In genomic region chr17:40112718-40113109, GRCh38 we compare ENCODE assay signal across 8 cellular contexts. TPM values are rescaled to one million over a fixed set of nuclear protein-coding genes. Genes with fewer than 3 reads are reported as not detected.
A peak's percentile ranks its signal among the peaks of the same experiment; 100 is the strongest.
DNase-seq lines count a peak whose midpoint lies in the region; ATAC-seq, FAIRE-seq and TF ChIP-seq lines count a peak whose summit lies in the region.

No MANE protein-coding gene starts in this region.

- no peak overlapping the region for H3K4ac ChIP-seq in H1 (replicated peaks; ENCODE audit: insufficient read length, low read depth, low read length)

- no peak overlapping the region for H3K9ac ChIP-seq in H1 (replicated peaks in 1 of 4; ENCODE audit: extremely low read depth in 1 of 4, low read depth in 3 of 4, low read length in 3 of 4)

- TF ChIP-seq RAD21 in H1 (IDR thresholded peaks at IDR 0.05 in 1 of 2, conservative IDR thresholded peaks at IDR 0.05 in 1 of 2; ENCODE audit: low read depth in 2 of 2, low read length in 2 of 2) = no peak

- H3K4me3 ChIP-seq in AG04450 (ENCODE audit: low read depth, low read length) (no peak overlapping the region), H1 (ENCODE audit: extremely low read depth in 1 of 4, insufficient read depth in 2 of 4, low read depth in 3 of 4, low read length in 4 of 4) (no peak overlapping the region)

- peak overlapping the region; percentile 95 to 96 (median 95) for H3K27ac Mint-ChIP-seq in nephron

- no peak overlapping the region for H2AFZ ChIP-seq in H1 (ENCODE audit: low read length)

- TF ChIP-seq CTCF in AG04450 (IDR thresholded peaks at IDR 0.05; ENCODE audit: low read depth, low read length) = no peak
- TF ChIP-seq CTCF in H1 (IDR thresholded peaks at IDR 0.05; ENCODE audit: control extremely low read depth in 1 of 3, insufficient read depth in 1 of 3, low read depth in 1 of 3, low read length in 3 of 3) = no peak
- TF ChIP-seq CTCF in nephron (IDR thresholded peaks at IDR 0.05; ENCODE audit: unreplicated experiment in 3 of 3) = no peak

- DNase-seq in AG04450 (ENCODE audit: low read depth, low spot score) (no peak), NCI-H446 treated with DMSO at 0.1 percent for 48 hours (lab: John Stamatoyannopoulos, UW) (peak; percentile 68), H1 (ENCODE audit: low read depth in 1 of 2, low spot score in 2 of 2) (no peak), GM19238 (ENCODE audit: insufficient read length, low spot score) (no peak), NCI-H1048 (lab: John Stamatoyannopoulos, UW) (no peak)

- no peak for TF ChIP-seq EP300 in H1 (IDR thresholded peaks at IDR 0.05; ENCODE audit: borderline replicate concordance in 1 of 2, low read depth in 2 of 2, low read length in 2 of 2)

- H2AK5ac ChIP-seq in H1 (ENCODE audit: low read depth, low read length) = no peak overlapping the region

- no peak for ATAC-seq in HG03571 (IDR thresholded peaks at IDR 0.05; ENCODE audit: unreplicated experiment)
- no peak for ATAC-seq in HG02642 (IDR thresholded peaks at IDR 0.05; ENCODE audit: poor library complexity, unreplicated experiment)

- H3K27ac ChIP-seq in AG04450 (ENCODE audit: low read depth, low read length) (peak overlapping the region; percentile 54), H1 (ENCODE audit: low read depth, low read length) (no peak overlapping the region)

- H4K20me1 ChIP-seq in H1 (replicated peaks in 1 of 2; ENCODE audit: control insufficient read depth in 1 of 2, insufficient read depth in 2 of 2, low read length in 2 of 2) = no peaks in the 10 kb centered on the region

- no peaks in the 10 kb centered on the region for H3K79me2 ChIP-seq in H1 (ENCODE audit: control insufficient read depth in 1 of 2, insufficient read depth in 2 of 2, low read length in 2 of 2)

- FAIRE-seq in H1 (lab: Jason Lieb, UNC) = no peak

- no peak overlapping the region for H3K14ac ChIP-seq in H1 (ENCODE audit: insufficient read length)

- no peak overlapping the region for H2BK20ac ChIP-seq in H1 (ENCODE audit: low read length)

- no peak overlapping the region for H3K23ac ChIP-seq in H1 (ENCODE audit: insufficient read length)

- no peaks in the 10 kb centered on the region for H3K36me3 ChIP-seq in H1 (ENCODE audit: control insufficient read depth in 2 of 4, insufficient read depth in 4 of 4, low read length in 3 of 4)

- no peaks in the 10 kb centered on the region for H3K9me3 ChIP-seq in AG04450 (ENCODE audit: control insufficient read depth, insufficient read depth, low read length)
- H3K9me3 ChIP-seq in H1 (ENCODE audit: insufficient read depth in 2 of 2, low read depth in 1 of 2, low read length in 1 of 2) = no peaks in the 10 kb centered on the region

- TF ChIP-seq POLR2A in H1 (IDR thresholded peaks at IDR 0.05; ENCODE audit: control extremely low read depth in 1 of 2, low read depth in 2 of 2, low read length in 2 of 2) = no peak

- H2BK5ac ChIP-seq in H1 (ENCODE audit: low read depth, low read length) = peak overlapping the region; percentile 4; the same call in 1 of the 2 replicates

- peak overlapping the region; percentile 83 for H2BK12ac ChIP-seq in H1 (ENCODE audit: low read depth, low read length)

- POLR2A ChIA-PET in AG04450 (lab: Yijun Ruan, JAX) (interaction anchor here (0.5 to 5.4 kb wide), 14 partner anchors 10 to 374 kb away, joined by 3 to 66 read pairs (median 6); partner anchors contain the start of genes CASC3, MSL1, NR1D1 and PSMD3), H1 (lab: Charles Lee; ENCODE audit: partially characterized antibody) (interaction anchor here (0.8 to 16.7 kb wide), 21 partner anchors 11 to 424 kb away, joined by 3 to 399 read pairs (median 5); partner anchors contain the start of genes CASC3, CSF3, MED24 and MSL1)

- 87% methylated on average over 4 of the region's 4 CpGs; no CpG with 5 or more reads in 1 of the 2 experiments for WGBS in H1 (ENCODE audit: extremely low coverage in 1 of 2, insufficient coverage in 1 of 2, insufficient read length in 1 of 2, insufficient replicate concordance in 2 of 2, low coverage in 1 of 2, low lambda C conversion rate in 2 of 2, missing lambda C conversion rate in 1 of 2), 2 experiments

- no peak overlapping the region for H2BK120ac ChIP-seq in H1 (replicated peaks; ENCODE audit: low read depth, low read length)

- H3K23me2 ChIP-seq in H1 (ENCODE audit: low read depth, low read length) = no peaks in the 10 kb centered on the region

- peaks cover 81% of the 10 kb centered on the region for H3K4me1 Mint-ChIP-seq in nephron

- H3K4me2 ChIP-seq in H1 (ENCODE audit: insufficient read depth in 1 of 2, low read depth in 2 of 2, low read length in 2 of 2) = peak overlapping the region in 1 of 2 experiments; percentile 32; a peak in 2 of 4 replicates

- no peaks in the 10 kb centered on the region for H3K79me1 ChIP-seq in H1 (ENCODE audit: low read depth, low read length)

- H4K8ac ChIP-seq in H1 (ENCODE audit: extremely low read depth, insufficient read depth, low read length) = no peak overlapping the region

- CTCF ChIA-PET in AG04450 (lab: Charles Lee) = interaction anchor here (0.6 to 4.9 kb wide), 32 partner anchors 10 to 233 kb away, joined by 3 to 83 read pairs (median 8); partner anchors contain the start of genes CASC3, CSF3, MED24 and MSL1
- CTCF ChIA-PET in H1 (lab: Charles Lee; ENCODE audit: partially characterized antibody) = interaction anchor here (0.9 to 8.9 kb wide), 33 partner anchors 7 to 1084 kb away, joined by 3 to 135 read pairs (median 10); partner anchors contain the start of genes CASC3, CSF3, MED24 and MSL1

- H3K9me3 Mint-ChIP-seq in nephron = no peaks in the 10 kb centered on the region

- no peaks in the 10 kb centered on the region for H3K36me3 Mint-ChIP-seq in nephron (ENCODE audit: low read depth)

- H3K4me3 Mint-ChIP-seq in nephron = peak overlapping the region; percentile 57 to 77 (median 77)

- peak overlapping the region; percentile 84 for H4K91ac ChIP-seq in H1 (replicated peaks; ENCODE audit: insufficient read length, low read length)

- no peak overlapping the region for H2BK15ac ChIP-seq in H1 (ENCODE audit: low read length)

- no peak overlapping the region for H4K5ac ChIP-seq in H1 (ENCODE audit: insufficient read length, low read depth, low read length)

- H3K27me3 ChIP-seq in AG04450 (ENCODE audit: control insufficient read depth, insufficient read depth, low read length) (no peaks in the 10 kb centered on the region), H1 (replicated peaks in 1 of 4; ENCODE audit: control insufficient read depth in 3 of 4, extremely low read depth in 1 of 4, insufficient read depth in 3 of 4, low read length in 3 of 4) (peaks cover 0 to 4% (median 3%) of the 10 kb centered on the region in 4 experiments; a peak in 5 of 7 replicates)

- H3K4me1 ChIP-seq in H1 (replicated peaks in 1 of 4; ENCODE audit: control insufficient read depth in 3 of 4, insufficient read depth in 4 of 4, low read length in 3 of 4) = peaks cover 29 to 37% (median 32%) of the 10 kb centered on the region in 4 experiments

- no peaks in the 10 kb centered on the region for H3K27me3 Mint-ChIP-seq in nephron (ENCODE audit: low read depth)

- H3K56ac ChIP-seq in H1 (replicated peaks; ENCODE audit: insufficient read length, low read depth, low read length) = no peak overlapping the region

- H3K18ac ChIP-seq in H1 (ENCODE audit: extremely low read depth, low read length) = no peak overlapping the region

RNA-seq across cellular contexts. Expression of gene MSL1, which starts 9.1 kb away (rescaled TPM):
- polyA plus RNA-seq in AG04450 (2011; rRNA removed) = 69.8 and 92.2 TPM in 2 replicates
- polyA minus RNA-seq in AG04450 (2011; rRNA and poly(A)+ RNA removed) = 37.4 and 53.7 TPM in 2 replicates
- 66.5 and 69.2 TPM in 2 replicates for total RNA-seq in H1 (2021; fragmentation: NEBNext Ultra II Directional; extraction: Animal tissue kit (Norgen Biotek cat#: 25700))
- polyA plus RNA-seq in H1 (2011; rRNA removed) = 18.2 and 24.1 TPM in 2 replicates
- 39.2 TPM for polyA plus RNA-seq in H1 (2011; cell fraction: cytosol; rRNA removed)
- 50.9 TPM for polyA plus RNA-seq in H1 (2011; cell fraction: nucleus; rRNA removed)
- 47.3 to 75.1 TPM (median 51.3 TPM) in 4 replicates for polyA plus RNA-seq in H1 (2012, experiment 1 of 2)
- 24.4 TPM for polyA plus RNA-seq in H1 (2012, experiment 2 of 2)
- polyA plus RNA-seq in H1 (2013, experiment 1 of 2) = 59.8 TPM
- polyA plus RNA-seq in H1 (2013, experiment 2 of 2) = 53.4 TPM
- polyA minus RNA-seq in H1 (2011; rRNA and poly(A)+ RNA removed) = 35.9 and 42.1 TPM in 2 replicates
- polyA minus RNA-seq in H1 (2011; cell fraction: cytosol; rRNA and poly(A)+ RNA removed) = 35.1 TPM
- 36.6 TPM for polyA minus RNA-seq in H1 (2011; cell fraction: nucleus; rRNA and poly(A)+ RNA removed)

RNA-seq across cellular contexts. Expression of gene NR1D1, which starts 12.3 kb away (rescaled TPM):
- polyA plus RNA-seq in AG04450 (2011; rRNA removed) (0.62 and 1.0 TPM in 2 replicates), H1 (2011; rRNA removed) (1.5 and 3.4 TPM in 2 replicates)
- 2.0 and 3.1 TPM in 2 replicates for polyA minus RNA-seq in AG04450 (2011; rRNA and poly(A)+ RNA removed)
- 4.3 and 4.6 TPM in 2 replicates for total RNA-seq in H1 (2021; fragmentation: NEBNext Ultra II Directional; extraction: Animal tissue kit (Norgen Biotek cat#: 25700))
- 0.79 TPM for polyA plus RNA-seq in H1 (2011; cell fraction: cytosol; rRNA removed)
- 4.7 TPM for polyA plus RNA-seq in H1 (2011; cell fraction: nucleus; rRNA removed)
- polyA plus RNA-seq in H1 (2012, experiment 1 of 2) = 5.4 to 7.1 TPM (median 6.1 TPM) in 4 replicates
- polyA plus RNA-seq in H1 (2012, experiment 2 of 2) = 6.5 TPM
- polyA plus RNA-seq in H1 (2013, experiment 1 of 2) = 3.1 TPM
- polyA plus RNA-seq in H1 (2013, experiment 2 of 2) = 3.0 TPM
- 1.4 and 2.9 TPM in 2 replicates for polyA minus RNA-seq in H1 (2011; rRNA and poly(A)+ RNA removed)
- polyA minus RNA-seq in H1 (2011; cell fraction: cytosol; rRNA and poly(A)+ RNA removed) = 2.5 TPM
- polyA minus RNA-seq in H1 (2011; cell fraction: nucleus; rRNA and poly(A)+ RNA removed) = 2.7 TPM

RNA-seq across cellular contexts. Expression of gene CASC3, which starts 27.6 kb away (rescaled TPM):
- polyA plus RNA-seq in AG04450 (2011; rRNA removed) (40.1 and 46.9 TPM in 2 replicates), H1 (2011; rRNA removed) (80.2 and 85.7 TPM in 2 replicates)
- 28.2 and 30.8 TPM in 2 replicates for polyA minus RNA-seq in AG04450 (2011; rRNA and poly(A)+ RNA removed)
- 114 and 116 TPM in 2 replicates for total RNA-seq in H1 (2021; fragmentation: NEBNext Ultra II Directional; extraction: Animal tissue kit (Norgen Biotek cat#: 25700))
- polyA plus RNA-seq in H1 (2011; cell fraction: cytosol; rRNA removed) = 63.6 TPM
- 136 TPM for polyA plus RNA-seq in H1 (2011; cell fraction: nucleus; rRNA removed)
- 79.5 to 94.5 TPM (median 87.8 TPM) in 4 replicates for polyA plus RNA-seq in H1 (2012, experiment 1 of 2)
- 49.9 TPM for polyA plus RNA-seq in H1 (2012, experiment 2 of 2)
- 60.2 TPM for polyA plus RNA-seq in H1 (2013, experiment 1 of 2)
- 58.7 TPM for polyA plus RNA-seq in H1 (2013, experiment 2 of 2)
- 76.1 and 78.3 TPM in 2 replicates for polyA minus RNA-seq in H1 (2011; rRNA and poly(A)+ RNA removed)
- polyA minus RNA-seq in H1 (2011; cell fraction: cytosol; rRNA and poly(A)+ RNA removed) = 36.5 TPM
- 81.4 TPM for polyA minus RNA-seq in H1 (2011; cell fraction: nucleus; rRNA and poly(A)+ RNA removed)

RNA-seq across cellular contexts. Expression of gene THRA, which starts 49.9 kb away (rescaled TPM):
- polyA plus RNA-seq in AG04450 (2011; rRNA removed) (25.2 and 32.0 TPM in 2 replicates), H1 (2011; rRNA removed) (6.4 and 8.2 TPM in 2 replicates)
- polyA minus RNA-seq in AG04450 (2011; rRNA and poly(A)+ RNA removed) = 20.2 and 24.6 TPM in 2 replicates
- total RNA-seq in H1 (2021; fragmentation: NEBNext Ultra II Directional; extraction: Animal tissue kit (Norgen Biotek cat#: 25700)) = 10.2 and 11.8 TPM in 2 replicates
- polyA plus RNA-seq in H1 (2011; cell fraction: cytosol; rRNA removed) = 7.4 TPM
- polyA plus RNA-seq in H1 (2011; cell fraction: nucleus; rRNA removed) = 13.1 TPM
- 7.9 to 11.1 TPM (median 10.1 TPM) in 4 replicates for polyA plus RNA-seq in H1 (2012, experiment 1 of 2)
- polyA plus RNA-seq in H1 (2012, experiment 2 of 2) = 7.6 TPM
- 5.0 TPM for polyA plus RNA-seq in H1 (2013, experiment 1 of 2)
- 4.5 TPM for polyA plus RNA-seq in H1 (2013, experiment 2 of 2)
- 8.4 and 11.6 TPM in 2 replicates for polyA minus RNA-seq in H1 (2011; rRNA and poly(A)+ RNA removed)
- polyA minus RNA-seq in H1 (2011; cell fraction: cytosol; rRNA and poly(A)+ RNA removed) = 6.2 TPM
- polyA minus RNA-seq in H1 (2011; cell fraction: nucleus; rRNA and poly(A)+ RNA removed) = 4.3 TPM

RNA-seq across cellular contexts. Expression of gene MED24, which starts 58.5 kb away (rescaled TPM):
- polyA plus RNA-seq in AG04450 (2011; rRNA removed) = 47.0 and 54.0 TPM in 2 replicates
- polyA minus RNA-seq in AG04450 (2011; rRNA and poly(A)+ RNA removed) = 59.4 and 92.8 TPM in 2 replicates
- 81.7 and 90.6 TPM in 2 replicates for total RNA-seq in H1 (2021; fragmentation: NEBNext Ultra II Directional; extraction: Animal tissue kit (Norgen Biotek cat#: 25700))
- 92.7 and 120 TPM in 2 replicates for polyA plus RNA-seq in H1 (2011; rRNA removed)
- polyA plus RNA-seq in H1 (2011; cell fraction: cytosol; rRNA removed) = 91.0 TPM
- 355 TPM for polyA plus RNA-seq in H1 (2011; cell fraction: nucleus; rRNA removed)
- 73.6 to 99.4 TPM (median 93.5 TPM) in 4 replicates for polyA plus RNA-seq in H1 (2012, experiment 1 of 2)
- 83.6 TPM for polyA plus RNA-seq in H1 (2012, experiment 2 of 2)
- polyA plus RNA-seq in H1 (2013, experiment 1 of 2) = 42.8 TPM
- polyA plus RNA-seq in H1 (2013, experiment 2 of 2) = 41.6 TPM
- polyA minus RNA-seq in H1 (2011; rRNA and poly(A)+ RNA removed) = 126 and 205 TPM in 2 replicates
- polyA minus RNA-seq in H1 (2011; cell fraction: cytosol; rRNA and poly(A)+ RNA removed) = 93.1 TPM
- polyA minus RNA-seq in H1 (2011; cell fraction: nucleus; rRNA and poly(A)+ RNA removed) = 141 TPM
